Comparison of ENCODE assay signal across 8 cellular contexts in the genomic region with DNA sequence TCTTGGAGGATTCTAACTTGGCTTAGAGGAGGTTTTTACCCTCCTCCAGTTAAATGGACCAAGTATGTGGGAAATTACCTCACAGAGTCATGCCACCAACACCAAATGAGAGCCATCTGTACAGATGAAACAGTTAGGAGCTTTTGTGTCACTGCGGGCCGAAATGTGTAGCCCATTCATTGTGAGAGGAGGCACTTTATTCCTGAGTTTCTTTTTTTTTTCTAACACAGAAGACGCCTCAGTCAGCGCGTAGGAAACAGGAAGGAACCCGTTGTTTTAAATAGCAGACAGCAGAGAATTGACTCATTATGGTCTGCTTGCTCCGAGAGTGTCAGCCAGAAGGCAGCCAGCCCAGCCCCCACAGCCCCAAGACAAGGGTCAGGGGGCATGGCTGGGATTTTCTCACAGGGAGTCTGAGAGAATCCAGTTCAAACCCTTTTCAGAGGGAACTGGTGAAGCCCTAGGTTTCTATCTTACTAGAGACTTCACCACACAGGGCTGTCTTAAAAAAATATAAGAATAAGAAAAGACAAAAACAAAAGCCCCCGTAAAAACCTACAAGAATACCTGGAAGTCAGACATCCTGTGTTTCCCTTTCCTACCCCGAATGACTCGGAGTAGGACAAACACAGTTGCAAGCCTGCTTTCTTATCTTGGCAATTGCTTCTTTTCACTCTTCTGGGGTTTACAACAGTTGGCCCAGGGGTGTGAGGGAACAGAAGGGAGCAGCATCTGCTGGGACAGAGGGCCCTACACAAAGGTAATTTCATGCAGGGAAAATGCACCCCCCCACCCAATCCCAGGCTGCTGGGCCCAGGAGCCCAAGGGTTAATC.
DNase-seq lines count a peak whose midpoint lies in the region; ATAC-seq lines count a peak whose summit lies in the region.

No MANE protein-coding gene starts in this region.

- H3K27me3 ChIP-seq in iPS-18a (ENCODE audit: control insufficient read depth, insufficient read depth, low read length) = no peaks in the 10 kb centered on the region
- H3K27me3 ChIP-seq in SJCRH30 = no peaks in the 10 kb centered on the region

- H3K4me1 ChIP-seq in iPS-18a (ENCODE audit: control insufficient read depth, low read depth, low read length) = peaks cover 19% of the 10 kb centered on the region
- H3K4me1 ChIP-seq in SJCRH30 = peaks cover 9% of the 10 kb centered on the region; the same call in 1 of the 2 replicates

- H3K27ac ChIP-seq in iPS-18a (ENCODE audit: low read length) (no peak overlapping the region), skin epidermis (peak overlapping the region in 20 of 21 experiments; percentile 45 to 89 (median 82)), SJCRH30 (no peak overlapping the region)

- DNase-seq in NOMO-1 treated with dmso at 0.1 percent for 144 hours (lab: John Stamatoyannopoulos, UW; ENCODE audit: unreplicated experiment) = peak; percentile 57
- DNase-seq in anterior cingulate cortex (lab: John Stamatoyannopoulos, UW) = peak in 42 of 58 donors; percentile 4 to 78 (median 40)
- DNase-seq in T1000 (lab: John Stamatoyannopoulos, UW) = no peak
- no peak for DNase-seq in SJCRH30

- H3K36me3 ChIP-seq in iPS-18a (ENCODE audit: control insufficient read depth, low read depth, low read length) (no peaks in the 10 kb centered on the region), SJCRH30 (no peaks in the 10 kb centered on the region)

- H3K9ac ChIP-seq in iPS-18a (ENCODE audit: low read length) = no peak overlapping the region

- ATAC-seq in GM18520 (IDR thresholded peaks at IDR 0.05; ENCODE audit: unreplicated experiment) (peak; percentile 87), HG02884 (IDR thresholded peaks at IDR 0.05; ENCODE audit: unreplicated experiment) (peak; percentile 88)

- H3K9me3 ChIP-seq in iPS-18a (ENCODE audit: control insufficient read depth, low read depth, low read length) (peaks cover 25% of the 10 kb centered on the region), SJCRH30 (replicated peaks) (peaks cover 25% of the 10 kb centered on the region)

- peak overlapping the region; percentile 25 for H3K4me3 ChIP-seq in iPS-18a (ENCODE audit: low read length)
- peak overlapping the region in 1 of 7 experiments; percentile 20 for H3K4me3 ChIP-seq in skin epidermis
- no peak overlapping the region for H3K4me3 ChIP-seq in SJCRH30

Comparison
In these comparisons a context has a peak if more than half of its experiments do, and no peak if none do; other contexts are left out.
1. DNase-seq: peak in NOMO-1 treated with dmso at 0.1 percent for 144 hours (single experiment) and anterior cingulate cortex (42 of 58); none in T1000 (single experiment) and SJCRH30 (0 of 2).
2. H3K27ac ChIP-seq: peak in skin epidermis (20 of 21); none in iPS-18a (single experiment) and SJCRH30 (single experiment).